Comparison of ENCODE assay signal across 8 cellular contexts in the genomic region with DNA sequence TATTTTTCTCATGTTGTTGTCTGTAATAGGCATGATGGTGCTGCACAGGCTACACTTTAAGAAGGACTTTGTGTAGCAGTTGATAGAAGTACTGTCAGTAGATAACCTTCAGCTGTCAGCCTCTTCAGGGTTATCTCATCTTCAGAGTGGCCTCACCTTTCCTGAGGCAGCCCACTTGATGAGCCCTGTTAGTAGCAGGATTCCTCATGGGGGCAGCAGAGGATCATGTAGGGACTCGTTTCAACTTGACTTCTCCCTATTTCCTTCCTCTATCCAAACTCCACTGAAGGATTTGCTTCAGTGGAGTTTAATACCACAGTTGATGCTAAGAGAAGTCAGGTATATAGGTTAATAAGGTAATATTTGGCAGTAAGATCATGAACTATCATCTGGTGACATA.
DNase-seq lines count a peak whose midpoint lies in the region; ATAC-seq and TF ChIP-seq lines count a peak whose summit lies in the region.

No MANE protein-coding gene starts in this region.

- H3K4me1 ChIP-seq in Panc1 (ENCODE audit: control insufficient read depth, insufficient read depth, low read length), result no peaks in the 10 kb centered on the region
- no peaks in the 10 kb centered on the region for H3K4me1 ChIP-seq in prostate gland (replicated peaks)
- no peaks in the 10 kb centered on the region for H3K4me1 ChIP-seq in heart left ventricle

- CTCF ChIA-PET in Panc1 (lab: Charles Lee), result no interaction called here

- H3K27me3 Mint-ChIP-seq in stimulated activated naive B cell treated with anti-CD40 and anti-IgM and Interleukin-4, amounts not matched to agents 10 μg/mL and 1 μg/mL and 100 μg/mL, for 72 hours, result no peaks in the 10 kb centered on the region

- H3K27ac ChIP-seq in Panc1 (ENCODE audit: low read length) (no peak overlapping the region), prostate gland (no peak overlapping the region), heart left ventricle (no peak overlapping the region)

- no peaks in the 10 kb centered on the region; the same call in 1 of the 2 replicates for H3K36me3 ChIP-seq in Panc1 (ENCODE audit: control insufficient read depth, insufficient read depth, low read length)
- no peaks in the 10 kb centered on the region for H3K36me3 ChIP-seq in prostate gland
- H3K36me3 ChIP-seq in heart left ventricle, result no peaks in the 10 kb centered on the region

- POLR2A ChIA-PET in Panc1 (lab: Charles Lee), result no interaction called here

- H3K9me3 Mint-ChIP-seq in stimulated activated naive B cell treated with anti-CD40 and anti-IgM and Interleukin-4, amounts not matched to agents 10 μg/mL and 1 μg/mL and 100 μg/mL, for 72 hours, result peaks cover 0 to 4% of the 10 kb centered on the region in 2 donors

- no peak overlapping the region for H3K27ac Mint-ChIP-seq in stimulated activated naive B cell treated with anti-CD40 and anti-IgM and Interleukin-4, amounts not matched to agents 10 μg/mL and 1 μg/mL and 100 μg/mL, for 72 hours

- peak; percentile 73 for DNase-seq in DMS 273 (lab: John Stamatoyannopoulos, UW; ENCODE audit: unreplicated experiment)
- DNase-seq in HPDE6-E6E7 (ENCODE audit: extremely low spot score), result peak; percentile 38
- no peak for DNase-seq in Panc1 (ENCODE audit: low read depth, low spot score)
- peak; percentile 74 for DNase-seq in iPS-NIHi7 (ENCODE audit: extremely low spot score)
- DNase-seq in prostate gland (ENCODE audit: low spot score), result no peak
- DNase-seq in heart left ventricle, result no peak
- no peak for DNase-seq in stimulated activated naive B cell treated with anti-CD40 and anti-IgM and Interleukin-4, amounts not matched to agents 10 μg/mL and 1 μg/mL and 100 μg/mL, for 72 hours

- no peak overlapping the region for H3K4me3 Mint-ChIP-seq in stimulated activated naive B cell treated with anti-CD40 and anti-IgM and Interleukin-4, amounts not matched to agents 10 μg/mL and 1 μg/mL and 100 μg/mL, for 72 hours

- 10% methylated on average over 1 of the region's 1 CpG for WGBS in prostate gland
- 0 to 10% (median 3%) methylated on average over 1 of the region's 1 CpG for WGBS in heart left ventricle, 4 donors

- ATAC-seq in Panc1 (peak; percentile 69; the same call in 1 of the 2 replicates), heart left ventricle (no peak), esophagus mucosa (no peak)
- ATAC-seq in stimulated activated naive B cell treated with anti-CD40 and anti-IgM and Interleukin-4, amounts not matched to agents 10 μg/mL and 1 μg/mL and 100 μg/mL, for 72 hours (replicated peaks), result no peak

- no peaks in the 10 kb centered on the region for H3K9me3 ChIP-seq in Panc1 (ENCODE audit: control insufficient read depth, insufficient read depth, low read depth, low read length)
- H3K9me3 ChIP-seq in prostate gland, result no peaks in the 10 kb centered on the region
- no peaks in the 10 kb centered on the region for H3K9me3 ChIP-seq in heart left ventricle

- TF ChIP-seq POLR2A in prostate gland (IDR thresholded peaks at IDR 0.05), result no peak
- TF ChIP-seq POLR2A in heart left ventricle (IDR thresholded peaks at IDR 0.05), result no peak

- TF ChIP-seq CTCF in Panc1 (IDR thresholded peaks at IDR 0.05) (peak; percentile 55), prostate gland (IDR thresholded peaks at IDR 0.05) (peak in 1 of 4 experiments; percentile 30), heart left ventricle (IDR thresholded peaks at IDR 0.05) (peak in 5 of 12 donors; percentile 5 to 36 (median 15))

- H3K36me3 Mint-ChIP-seq in stimulated activated naive B cell treated with anti-CD40 and anti-IgM and Interleukin-4, amounts not matched to agents 10 μg/mL and 1 μg/mL and 100 μg/mL, for 72 hours, result no peaks in the 10 kb centered on the region

- no TSS peak for BruUV-seq in Panc1 (replicated peaks; lab: Mats Ljungman, UMichigan)

- H3K4me3 ChIP-seq in Panc1 (ENCODE audit: low read depth in 2 of 2, low read length in 2 of 2), result no peak overlapping the region
- H3K4me3 ChIP-seq in prostate gland, result no peak overlapping the region
- H3K4me3 ChIP-seq in heart left ventricle, result no peak overlapping the region

- in situ Hi-C loops in Panc1 (cut with HindIII; ENCODE audit: low pct_unique_long_range_greater_than_20kb, low sequenced_read_pairs), result no loop called here

- H3K4me1 Mint-ChIP-seq in stimulated activated naive B cell treated with anti-CD40 and anti-IgM and Interleukin-4, amounts not matched to agents 10 μg/mL and 1 μg/mL and 100 μg/mL, for 72 hours, result no peaks in the 10 kb centered on the region

- intact Hi-C loops in Panc1 (cut with micrococcal nuclease; ENCODE audit: unreplicated experiment) (no loop called here), prostate gland (cut with DNase I) (loop anchor here (5.0 kb wide), 1 partner anchor 529 kb away; a partner anchor contains a TSS), heart left ventricle (cut with DNase I) (no loop called here)

- H3K27me3 ChIP-seq in Panc1 (ENCODE audit: control insufficient read depth, insufficient read depth, low read length) (no peaks in the 10 kb centered on the region), prostate gland (replicated peaks; ENCODE audit: insufficient read depth) (no peaks in the 10 kb centered on the region), heart left ventricle (no peaks in the 10 kb centered on the region)

Comparison
In these comparisons a context has a peak if more than half of its experiments do, and no peak if none do; other contexts are left out.
1. DNase-seq: peak in DMS 273 (single experiment), HPDE6-E6E7 (single experiment) and iPS-NIHi7 (single experiment); none in Panc1 (single experiment), prostate gland (single experiment), heart left ventricle (0 of 5) and stimulated activated naive B cell treated with anti-CD40 and anti-IgM and Interleukin-4, amounts not matched to agents 10 μg/mL and 1 μg/mL and 100 μg/mL, for 72 hours (single experiment).